32 cellular contexts compared by ENCODE assay signal in the genomic region with DNA sequence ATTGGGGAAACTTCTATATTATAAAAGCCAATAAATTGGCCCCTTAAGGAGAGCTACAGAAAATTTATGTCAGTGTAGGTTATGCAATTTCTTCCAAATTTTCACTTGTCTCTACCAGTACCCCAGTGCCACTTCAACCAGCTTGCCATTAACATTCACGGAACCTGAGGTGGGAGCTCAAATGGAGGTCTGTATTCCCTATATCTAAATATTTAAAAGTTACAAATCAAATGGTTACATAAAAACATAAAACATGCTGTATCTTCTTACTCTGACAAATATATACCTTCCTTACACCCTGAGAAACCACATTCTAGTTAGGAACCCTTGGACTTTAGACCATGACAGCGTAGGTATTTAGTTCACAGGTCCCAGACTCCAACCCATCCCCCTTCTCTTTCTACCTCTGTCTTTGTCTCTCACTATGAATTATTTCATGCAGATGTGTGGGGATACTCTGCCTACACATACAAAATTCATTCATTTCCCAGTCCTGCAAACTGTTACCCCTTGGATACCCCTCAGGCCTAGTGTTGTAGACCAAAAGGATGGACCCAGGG.
"Had no signal": no experiment of that assay in that cellular context is flagged by ENCODE, and none has a peak within 500 bp of the region (broad histone marks: within the 10 kb centered on the region; RNA-seq: fewer than 3 reads in every experiment).

No MANE protein-coding gene starts in this region.

- H3K4me3 ChIP-seq: adrenal gland, body of pancreas, PC-9 had no signal

- H3K4me1 ChIP-seq: adrenal gland had no signal

- H3K36me3 ChIP-seq: adrenal gland, WERI-Rb-1 had no signal

- H3K4me3 Mint-ChIP-seq: activated CD4-positive, alpha-beta T cell treated with anti-CD3 and anti-CD28 coated beads, Interleukin-2, amount 10 ng/mL, durations not matched to agents 24 days and 14 days; activated CD8-positive, alpha-beta T cell treated with anti-CD3 and anti-CD28 coated beads for 36 hours; activated naive CD4-positive, alpha-beta T cell treated with anti-CD3 and anti-CD28 coated beads for 36 hours had no signal

- H3K9me3 Mint-ChIP-seq: activated CD4-positive, alpha-beta T cell treated with anti-CD3 and anti-CD28 coated beads, Interleukin-2, amount 10 ng/mL, durations not matched to agents 24 days and 14 days; activated CD8-positive, alpha-beta T cell treated with anti-CD3 and anti-CD28 coated beads for 36 hours; activated naive CD4-positive, alpha-beta T cell treated with anti-CD3 and anti-CD28 coated beads, Interleukin-2, amount 50 U/mL, for 72 hours; activated T-helper 2 cell treated with anti-CD3 and anti-CD28 coated beads, Interferon-gamma antibody, Interleukin-2, Interleukin-4, amounts not matched to agents 10 μg/mL and 5 μg/mL and 100 μg/mL, durations not matched to agents 14 hours and 24 hours and 36 hours had no signal

- ATAC-seq: activated CD8-positive, alpha-beta T cell treated with anti-CD3 and anti-CD28 coated beads for 36 hours; activated naive CD4-positive, alpha-beta T cell treated with anti-CD3 and anti-CD28 coated beads, Interleukin-2, amount 50 U/mL, for 72 hours; body of pancreas; Right ventricle myocardium inferior; SK-N-SH treated with all-trans-retinoic acid at 6 μM for 48 hours had no signal

- H3K27me3 ChIP-seq: adrenal gland, body of pancreas had no signal

- H3K4me1 Mint-ChIP-seq: activated CD4-positive, alpha-beta T cell treated with anti-CD3 and anti-CD28 coated beads, Interleukin-2, amount 10 ng/mL, durations not matched to agents 24 days and 14 days had no signal

- H3K27ac ChIP-seq: adrenal gland, body of pancreas, KMS-11, PC-9, RWPE1, WERI-Rb-1 had no signal

- H3K27me3 Mint-ChIP-seq: activated CD4-positive, alpha-beta T cell treated with anti-CD3 and anti-CD28 coated beads, Interleukin-2, amount 10 ng/mL, durations not matched to agents 24 days and 14 days; activated CD8-positive, alpha-beta T cell treated with anti-CD3 and anti-CD28 coated beads for 36 hours had no signal

- H3K27ac Mint-ChIP-seq: activated CD4-positive, alpha-beta T cell treated with anti-CD3 and anti-CD28 coated beads, Interleukin-2, amount 10 ng/mL, durations not matched to agents 24 days and 14 days; activated CD8-positive, alpha-beta T cell treated with anti-CD3 and anti-CD28 coated beads for 36 hours; activated naive CD4-positive, alpha-beta T cell treated with anti-CD3 and anti-CD28 coated beads for 36 hours; activated naive CD4-positive, alpha-beta T cell treated with anti-CD3 and anti-CD28 coated beads, Interleukin-2, amount 50 U/mL, for 72 hours; activated T-helper 2 cell treated with anti-CD3 and anti-CD28 coated beads, Interferon-gamma antibody, Interleukin-2, Interleukin-4, amounts not matched to agents 10 μg/mL and 5 μg/mL and 100 μg/mL, durations not matched to agents 14 hours and 24 hours and 36 hours had no signal

- DNase-seq: activated CD4-positive, alpha-beta T cell treated with anti-CD3 and anti-CD28 coated beads, Interleukin-2, amount 10 ng/mL, durations not matched to agents 24 days and 14 days; activated CD4-positive, alpha-beta T cell treated with anti-CD3 and anti-CD28 coated beads, Interleukin-2, amount 50 U/mL, for 4 hours; activated CD4-positive, CD25-positive, alpha-beta regulatory T cell; activated CD8-positive, alpha-beta T cell treated with anti-CD3 and anti-CD28 coated beads for 36 hours; activated gamma-delta T cell treated with Interleukin-2 at 50 U/mL for 16 hours; activated naive CD4-positive, alpha-beta T cell treated with anti-CD3 and anti-CD28 coated beads for 36 hours; activated T-cell treated with anti-CD3 and anti-CD28 coated beads, Interleukin-2, amount 50 U/mL, for 1 hour; adrenal gland; body of pancreas; cerebellar nuclear complex; MM.1S; MV-4-11; NCI-H1092; NCI-H1694 treated with DMSO at 0.1 percent for 48 hours; NCI-H2029 treated with DMSO at 0.1 percent for 48 hours; NCI-H2107; NCI-H2171; NCI-H510A; NCI-H748 treated with DMSO at 0.1 percent for 48 hours; NK-92 treated with Interleukin-12 subunit alpha and Interleukin-12 subunit beta, amount 100 ng/mL, for 24 hours; PC-9; SIG-M5; T-helper 1 cell; T-helper 2 cell; T-helper 9 cell; WERI-Rb-1 had no signal

- H3K9me3 ChIP-seq: adrenal gland, body of pancreas had no signal

- H3K36me3 Mint-ChIP-seq: activated naive CD4-positive, alpha-beta T cell treated with anti-CD3 and anti-CD28 coated beads, Interleukin-2, amount 50 U/mL, for 72 hours had no signal
